Comparison of ENCODE assay signal across 12 cellular contexts in genomic region chr5:177520906-177521513, GRCh38. TPM values are rescaled to one million over a fixed set of nuclear protein-coding genes. Genes with fewer than 3 reads are reported as not detected.
DNase-seq lines count a peak whose midpoint lies in the region; TF ChIP-seq lines count a peak whose summit lies in the region.
"Had no signal": no experiment of that assay in that cellular context is flagged by ENCODE, and none has a peak within 500 bp of the region (broad histone marks: within the 10 kb centered on the region; RNA-seq: fewer than 3 reads in every experiment).

No MANE protein-coding gene starts in this region.

- peaks cover 23% of the 10 kb centered on the region for H3K79me2 ChIP-seq in MM.1S (ENCODE audit: low read length)
- H3K79me2 ChIP-seq in osteoblast (ENCODE audit: insufficient read depth, low read length): peaks cover 39% of the 10 kb centered on the region

- no peaks in the 10 kb centered on the region for H3K27me3 ChIP-seq in MM.1S (replicated peaks; ENCODE audit: insufficient read depth, low read length)
- no peaks in the 10 kb centered on the region for H3K27me3 ChIP-seq in osteoblast (ENCODE audit: insufficient read depth, low read length)
- H3K27me3 ChIP-seq: ascending aorta had no signal

- H3K4me3 ChIP-seq in MM.1S (ENCODE audit: low read length): no peak overlapping the region
- H3K4me3 ChIP-seq in osteoblast (ENCODE audit: insufficient read depth, low read length): no peak overlapping the region
- H3K4me3 ChIP-seq: ascending aorta had no signal

- no peak overlapping the region for H3K4me3 Mint-ChIP-seq in T-helper 2 cell treated with Interferon-gamma antibody and Interleukin-4, amounts not matched to agents 5 μg/mL and 100 μg/mL, for 36 hours
- H3K4me3 Mint-ChIP-seq in brain: peak overlapping the region in 1 of 5 experiments; percentile 63

- H3K9me2 ChIP-seq in MM.1S (replicated peaks; ENCODE audit: insufficient read depth, low read length): no peaks in the 10 kb centered on the region

- peaks cover 22% of the 10 kb centered on the region for H3K4me1 Mint-ChIP-seq in T-helper 2 cell treated with Interferon-gamma antibody and Interleukin-4, amounts not matched to agents 5 μg/mL and 100 μg/mL, for 36 hours (ENCODE audit: low read depth)
- peaks cover 41% of the 10 kb centered on the region for H3K4me1 Mint-ChIP-seq in brain

- H3K27ac ChIP-seq in MM.1S (ENCODE audit: low read length) (no peak overlapping the region), osteoblast (ENCODE audit: low read depth, low read length) (no peak overlapping the region)
- H3K27ac ChIP-seq: ascending aorta had no signal

- peak; percentile 11; the same call in 1 of the 2 replicates for TF ChIP-seq CTCF in MM.1S (IDR thresholded peaks at IDR 0.05; ENCODE audit: low read length)
- no peak for TF ChIP-seq CTCF in brain (conservative IDR thresholded peaks at IDR 0.05)
- peak; percentile 29 for TF ChIP-seq CTCF in osteoblast (IDR thresholded peaks at IDR 0.05; ENCODE audit: extremely low read depth, low read depth, low read length)
- TF ChIP-seq CTCF in GM13977 (IDR thresholded peaks at IDR 0.05; ENCODE audit: extremely low read depth, insufficient read depth, missing control alignments): no peak

- H3K9me3 Mint-ChIP-seq in T-helper 2 cell treated with Interferon-gamma antibody and Interleukin-4, amounts not matched to agents 5 μg/mL and 100 μg/mL, for 36 hours: no peaks in the 10 kb centered on the region
- H3K9me3 Mint-ChIP-seq in brain: peaks cover 0 to 5% (median 0%) of the 10 kb centered on the region in 5 experiments

- H3K27ac Mint-ChIP-seq in T-helper 2 cell treated with Interferon-gamma antibody and Interleukin-4, amounts not matched to agents 5 μg/mL and 100 μg/mL, for 36 hours: peak overlapping the region; percentile 41
- H3K27ac Mint-ChIP-seq in brain: peak overlapping the region in 4 of 5 experiments; percentile 16 to 84 (median 44)

- H4K20me1 ChIP-seq in MM.1S (ENCODE audit: insufficient read depth, low read length): no peaks in the 10 kb centered on the region
- peaks cover 19% of the 10 kb centered on the region for H4K20me1 ChIP-seq in osteoblast (ENCODE audit: insufficient read depth, low read length)

- H3K36me3 ChIP-seq in MM.1S (replicated peaks; ENCODE audit: insufficient read depth, low read length) (no peaks in the 10 kb centered on the region), osteoblast (ENCODE audit: insufficient read depth, low read length) (peaks cover 59% of the 10 kb centered on the region)

- H3K4me2 ChIP-seq in MM.1S (ENCODE audit: low read depth, low read length): no peak overlapping the region
- H3K4me2 ChIP-seq in osteoblast (ENCODE audit: insufficient read depth, low read length): no peak overlapping the region

- no peak for DNase-seq in T-helper 2 cell treated with Interferon-gamma antibody and Interleukin-4, amounts not matched to agents 5 μg/mL and 100 μg/mL, for 36 hours (ENCODE audit: low spot score)
- DNase-seq in T-helper 2 cell (no peak), MM.1S (no peak), osteoblast (ENCODE audit: insufficient read length, low spot score, missing footprints) (peak; percentile 78), glomerular visceral epithelial cell (ENCODE audit: extremely low spot score) (no peak), NCI-H2196 treated with DMSO at 0.1 percent for 48 hours (lab: John Stamatoyannopoulos, UW; ENCODE audit: unreplicated experiment) (no peak), GM13977 (ENCODE audit: low spot score) (no peak)
- DNase-seq: activated CD4-positive, CD25-positive, alpha-beta regulatory T cell; GDM1; NCI-H1694 treated with DMSO at 0.1 percent for 48 hours had no signal

- no peaks in the 10 kb centered on the region for H3K27me3 Mint-ChIP-seq in T-helper 2 cell treated with Interferon-gamma antibody and Interleukin-4, amounts not matched to agents 5 μg/mL and 100 μg/mL, for 36 hours (ENCODE audit: low read depth)
- H3K27me3 Mint-ChIP-seq in brain: peaks cover under 1% of the 10 kb centered on the region

- H3K36me3 Mint-ChIP-seq in T-helper 2 cell treated with Interferon-gamma antibody and Interleukin-4, amounts not matched to agents 5 μg/mL and 100 μg/mL, for 36 hours (ENCODE audit: low read depth): peaks cover 28% of the 10 kb centered on the region
- H3K36me3 Mint-ChIP-seq in brain: peaks cover 47% of the 10 kb centered on the region

- H3K9me3 ChIP-seq in MM.1S (replicated peaks; ENCODE audit: insufficient read depth, low read length) (no peaks in the 10 kb centered on the region), osteoblast (ENCODE audit: low read depth, low read length) (no peaks in the 10 kb centered on the region)
- H3K9me3 ChIP-seq: ascending aorta had no signal

- in situ Hi-C loops in GM13977 (cut with MboI; ENCODE audit: low pct_unique_long_range_greater_than_20kb, low sequenced_read_pairs, unreplicated experiment): no loop called here

- 0 out of 2 replicates have a peak, but pooled peaks cover under 1% of the 10 kb centered on the region for H3K4me1 ChIP-seq in MM.1S (ENCODE audit: low read length)
- peaks cover 10% of the 10 kb centered on the region for H3K4me1 ChIP-seq in osteoblast (ENCODE audit: insufficient read depth, low read length)

- H2AFZ ChIP-seq in MM.1S (ENCODE audit: low read length): no peak overlapping the region
- H2AFZ ChIP-seq in osteoblast (ENCODE audit: low read length): no peak overlapping the region

- no peak overlapping the region for H3K9ac ChIP-seq in MM.1S (ENCODE audit: low read length)

- no peaks in the 10 kb centered on the region for H3F3A ChIP-seq in MM.1S (ENCODE audit: insufficient read depth, low read length)

RNA-seq across cellular contexts. Expression of gene DDX41, which starts 4.2 kb away (rescaled TPM):
- 231 TPM for polyA plus RNA-seq in brain (ENCODE audit: insufficient read depth, low read depth, low replicate concordance)
- total RNA-seq in osteoblast: 49.5 and 68.4 TPM in 2 replicates

RNA-seq across cellular contexts. Expression of gene DOK3, which starts 11.4 kb away (rescaled TPM):
- 1.8 TPM for polyA plus RNA-seq in brain (ENCODE audit: insufficient read depth, low read depth, low replicate concordance)
- total RNA-seq in osteoblast: 1.1 and 1.5 TPM in 2 replicates

RNA-seq across cellular contexts. Expression of gene PDLIM7, which starts 23.6 kb away (rescaled TPM):
- polyA plus RNA-seq in brain (ENCODE audit: insufficient read depth, low read depth, low replicate concordance): 20.1 TPM
- total RNA-seq in osteoblast: 157 and 159 TPM in 2 replicates

RNA-seq across cellular contexts. Expression of gene FAM193B, which starts 33.4 kb away (rescaled TPM):
- 21.6 TPM for polyA plus RNA-seq in brain (ENCODE audit: insufficient read depth, low read depth, low replicate concordance)
- total RNA-seq in osteoblast: 29.2 and 32.6 TPM in 2 replicates

RNA-seq across cellular contexts. Expression of gene DBN1, which starts 47.6 kb away (rescaled TPM):
- polyA plus RNA-seq in brain (ENCODE audit: insufficient read depth, low read depth, low replicate concordance): 275 TPM
- total RNA-seq in osteoblast: 121 and 139 TPM in 2 replicates

Comparison
In these comparisons a context has a peak if more than half of its experiments do, and no peak if none do; other contexts are left out.
1. CTCF ChIP-seq: peak in MM.1S (single experiment) and osteoblast (single experiment); none in brain (0 of 2) and GM13977 (single experiment).